ENCODE assay signal across 8 cellular contexts in genomic region chr17:40530988-40531971, GRCh38. TPM values are rescaled to one million over a fixed set of nuclear protein-coding genes. Genes with fewer than 3 reads are reported as not detected.
DNase-seq lines count a peak whose midpoint lies in the region; ATAC-seq and TF ChIP-seq lines count a peak whose summit lies in the region.
"Had no signal": no experiment of that assay in that cellular context is flagged by ENCODE, and none has a peak within 500 bp of the region (broad histone marks: within the 10 kb centered on the region; RNA-seq: fewer than 3 reads in every experiment).

No MANE protein-coding gene starts in this region.

- intact Hi-C loops in OCI-LY7 (cut with micrococcal nuclease; ENCODE audit: unreplicated experiment), result loop anchor here (5.0 kb wide), 1 partner anchor 229 kb away; no protein-coding TSS in a partner anchor
- intact Hi-C loops in right lobe of liver (cut with DNase I), result loop anchor here (10.0 kb wide), 2 partner anchors 66 to 86 kb away; partner anchors contain the start of gene IGFBP4 (in 1 of the 2)

- H3K27ac Mint-ChIP-seq in naive thymus-derived CD8-positive, alpha-beta T cell, result peak overlapping the region in 9 of 10 donors; percentile 18 to 96 (median 77)

- H3K27me3 Mint-ChIP-seq in activated T-cell treated with anti-CD3 and anti-CD28 coated beads, Interleukin-2, amount 50 U/mL, for 4 hours (ENCODE audit: low read depth), result no peaks in the 10 kb centered on the region
- peaks cover 0 to 3% (median 0%) of the 10 kb centered on the region in 5 donors for H3K27me3 Mint-ChIP-seq in naive thymus-derived CD8-positive, alpha-beta T cell

- peak overlapping the region; percentile 61 for H3K4me3 Mint-ChIP-seq in activated T-cell treated with anti-CD3 and anti-CD28 coated beads, Interleukin-2, amount 50 U/mL, for 4 hours
- H3K4me3 Mint-ChIP-seq in naive thymus-derived CD8-positive, alpha-beta T cell, result peak overlapping the region in 9 of 10 donors; percentile 29 to 65 (median 39)

- TF ChIP-seq CTCF in OCI-LY7 (conservative IDR thresholded peaks at IDR 0.05; ENCODE audit: low read length) (no peak), right lobe of liver (IDR thresholded peaks at IDR 0.05) (no peak)

- no peaks in the 10 kb centered on the region for H3K36me3 ChIP-seq in OCI-LY7 (ENCODE audit: insufficient read depth, low read length)
- H3K36me3 ChIP-seq in subcutaneous abdominal adipose tissue (ENCODE audit: control insufficient read depth in 5 of 5, insufficient read depth in 5 of 5, low read length in 5 of 5), result no peaks in the 10 kb centered on the region
- H3K36me3 ChIP-seq in right lobe of liver, result no peaks in the 10 kb centered on the region
- H3K36me3 ChIP-seq: stomach had no signal

- BruUV-seq in OCI-LY7 (replicated peaks; lab: Mats Ljungman, UMichigan), result no TSS peak

- POLR2A ChIA-PET in OCI-LY7 (lab: Charles Lee), result interaction anchor here (0.9 to 1.4 kb wide), 3 partner anchors 17 to 114 kb away, joined by 3 to 5 read pairs (median 4); partner anchors contain the start of gene TOP2A
- POLR2A ChIA-PET in naive thymus-derived CD8-positive, alpha-beta T cell (lab: Charles Lee), result interaction anchor here (0.6 to 34.1 kb wide), 17 partner anchors 8 to 174 kb away, joined by 3 to 1289 read pairs (median 5); partner anchors contain the start of genes CCR7 and IGFBP4

- H3K27me3 ChIP-seq in subcutaneous abdominal adipose tissue (ENCODE audit: control insufficient read depth in 5 of 5, insufficient read depth in 4 of 5, low read length in 5 of 5), result no peaks in the 10 kb centered on the region
- no peaks in the 10 kb centered on the region for H3K27me3 ChIP-seq in right lobe of liver
- H3K27me3 ChIP-seq: stomach had no signal

- peak; percentile 32 for DNase-seq in OCI-LY7 (ENCODE audit: low spot score)
- DNase-seq in activated T-cell treated with anti-CD3 and anti-CD28 coated beads, Interleukin-2, amount 50 U/mL, for 4 hours, result peak; percentile 74
- DNase-seq in naive thymus-derived CD8-positive, alpha-beta T cell, result peak; percentile 48 to 88 (median 61)
- DNase-seq in NOMO-1 (lab: John Stamatoyannopoulos, UW; ENCODE audit: unreplicated experiment in 2 of 2), result no peak
- no peak for DNase-seq in right lobe of liver
- DNase-seq: stomach had no signal

- CTCF ChIA-PET in OCI-LY7 (lab: Charles Lee; ENCODE audit: unreplicated experiment), result interaction anchor here (2.7 kb wide), 1 partner anchor 29 kb away, joined by 15 read pairs; no protein-coding TSS in a partner anchor

- peak overlapping the region; percentile 41; the same call in 1 of the 2 replicates for H3K4me2 ChIP-seq in OCI-LY7 (ENCODE audit: low read length)

- H3K27ac ChIP-seq in OCI-LY7 (ENCODE audit: low read depth, low read length, poor library complexity, severe bottlenecking) (no peak overlapping the region), subcutaneous abdominal adipose tissue (ENCODE audit: low read depth, low read length) (peak overlapping the region; percentile 66), right lobe of liver (no peak overlapping the region)

- peaks cover 2% of the 10 kb centered on the region for H3K36me3 Mint-ChIP-seq in activated T-cell treated with anti-CD3 and anti-CD28 coated beads, Interleukin-2, amount 50 U/mL, for 4 hours (ENCODE audit: insufficient read depth)
- H3K36me3 Mint-ChIP-seq in naive thymus-derived CD8-positive, alpha-beta T cell, result peaks cover 0 to 3% (median under 1%) of the 10 kb centered on the region in 3 donors

- no peak for TF ChIP-seq POLR2A in right lobe of liver (IDR thresholded peaks at IDR 0.05)

- H4K20me1 ChIP-seq in OCI-LY7 (ENCODE audit: insufficient read depth, low read length), result no peaks in the 10 kb centered on the region

- peaks cover 70% of the 10 kb centered on the region for H3K4me1 Mint-ChIP-seq in activated T-cell treated with anti-CD3 and anti-CD28 coated beads, Interleukin-2, amount 50 U/mL, for 4 hours (ENCODE audit: low read depth)
- peaks cover 34 to 78% (median 69%) of the 10 kb centered on the region in 4 donors for H3K4me1 Mint-ChIP-seq in naive thymus-derived CD8-positive, alpha-beta T cell

- no peaks in the 10 kb centered on the region for H3K9me2 ChIP-seq in OCI-LY7 (ENCODE audit: insufficient read depth, low read length)

- no peak overlapping the region for H2AFZ ChIP-seq in OCI-LY7 (ENCODE audit: low read length)

- peak; percentile 79 to 81 for ATAC-seq in activated T-cell treated with anti-CD3 and anti-CD28 coated beads, Interleukin-2, amount 50 U/mL, for 4 hours
- ATAC-seq in naive thymus-derived CD8-positive, alpha-beta T cell, result peak; percentile 8 to 20
- ATAC-seq in right lobe of liver (no peak), GM19395 (IDR thresholded peaks at IDR 0.05; ENCODE audit: unreplicated experiment) (no peak)

- H3K4me3 ChIP-seq in OCI-LY7 (ENCODE audit: low read depth, low read length, poor library complexity, severe bottlenecking) (no peak overlapping the region), subcutaneous abdominal adipose tissue (ENCODE audit: low read depth in 1 of 5, low read length in 5 of 5) (no peak overlapping the region), right lobe of liver (no peak overlapping the region)
- H3K4me3 ChIP-seq: stomach had no signal

- no peak overlapping the region for H3K9ac ChIP-seq in subcutaneous abdominal adipose tissue (ENCODE audit: low read length in 5 of 5)

- H3K9me3 ChIP-seq in OCI-LY7 (ENCODE audit: low read length) (0 out of 2 replicates have a peak, but pooled peaks cover under 1% of the 10 kb centered on the region), subcutaneous abdominal adipose tissue (ENCODE audit: control insufficient read depth in 5 of 5, low read length in 5 of 5) (no peaks in the 10 kb centered on the region), right lobe of liver (no peaks in the 10 kb centered on the region)
- H3K9me3 ChIP-seq: stomach had no signal

- WGBS in right lobe of liver (ENCODE audit: insufficient coverage, low coverage, low lambda C conversion rate, missing lambda C conversion rate), result 82% methylated on average over 7 of the region's 15 CpGs

- no peaks in the 10 kb centered on the region for H3K9me3 Mint-ChIP-seq in activated T-cell treated with anti-CD3 and anti-CD28 coated beads, Interleukin-2, amount 50 U/mL, for 4 hours
- peaks cover 0 to 9% (median 0%) of the 10 kb centered on the region in 9 donors for H3K9me3 Mint-ChIP-seq in naive thymus-derived CD8-positive, alpha-beta T cell

- H3K79me2 ChIP-seq in OCI-LY7 (ENCODE audit: insufficient read depth, low read depth, low read length), result no peaks in the 10 kb centered on the region

- H3K4me1 ChIP-seq in OCI-LY7 (ENCODE audit: insufficient read depth, low read length, poor library complexity, severe bottlenecking) (peaks cover 20% of the 10 kb centered on the region), subcutaneous abdominal adipose tissue (ENCODE audit: control insufficient read depth in 5 of 5, insufficient read depth in 5 of 5, low read length in 5 of 5) (peaks cover 15 to 42% (median 28%) of the 10 kb centered on the region in 5 donors), right lobe of liver (peaks cover 0 to 5% (median 2%) of the 10 kb centered on the region in 4 donors)

RNA-seq across cellular contexts. Expression of gene TNS4, which starts 29.9 kb away (rescaled TPM):
- 0.18 and 0.22 TPM in 2 replicates for total RNA-seq in OCI-LY7 (2014; rRNA removed; shearing (Covaris generic))
- total RNA-seq in OCI-LY7 (2022) (0.66 and 0.97 TPM in 2 replicates), right lobe of liver (not detected)
- 1 to 10 TPM; 3.9 to 4.7 (median 4.1) TPM for total RNA-seq in activated T-cell treated with anti-CD3 and anti-CD28 coated beads, Interleukin-2, amount 50 U/mL, for 4 hours
- not detected for total RNA-seq in naive thymus-derived CD8-positive, alpha-beta T cell
- not detected for polyA plus RNA-seq in naive thymus-derived CD8-positive, alpha-beta T cell

RNA-seq across cellular contexts. Expression of gene CCR7, which starts 34.0 kb away (rescaled TPM):
- 1.8 and 2.3 TPM in 2 replicates for total RNA-seq in OCI-LY7 (2014; rRNA removed; shearing (Covaris generic))
- 0.48 TPM in 1 of 2 replicates, not detected in the other for total RNA-seq in OCI-LY7 (2022)
- 100 to 1,000 TPM in 2 of 3 donors, 10 to 100 TPM in 1; 77.3 to 109 (median 108) TPM for total RNA-seq in activated T-cell treated with anti-CD3 and anti-CD28 coated beads, Interleukin-2, amount 50 U/mL, for 4 hours
- total RNA-seq in naive thymus-derived CD8-positive, alpha-beta T cell, result 100 to 1,000 TPM; 571 to 574 TPM
- 1,000 to 10,000 TPM in 2 of 3 donors, 100 to 1,000 TPM in 1; 897 to 2,008 (median 1,531) TPM for polyA plus RNA-seq in naive thymus-derived CD8-positive, alpha-beta T cell
- total RNA-seq in right lobe of liver, result under 1 TPM in 4 of 6 experiments, not detected in 2; 0.12 to 0.58 (median 0.28) TPM

Comparison
In these comparisons a context has a peak if more than half of its experiments do, and no peak if none do; other contexts are left out.
1. DNase-seq: peak in OCI-LY7 (single experiment), activated T-cell treated with anti-CD3 and anti-CD28 coated beads, Interleukin-2, amount 50 U/mL, for 4 hours (single experiment) and naive thymus-derived CD8-positive, alpha-beta T cell (10 of 10); none in NOMO-1 (0 of 2) and right lobe of liver (0 of 3).
2. ATAC-seq: peak in activated T-cell treated with anti-CD3 and anti-CD28 coated beads, Interleukin-2, amount 50 U/mL, for 4 hours (2 of 2) and naive thymus-derived CD8-positive, alpha-beta T cell (2 of 2); none in right lobe of liver (0 of 4) and GM19395 (single experiment).
3. RNA of gene CCR7, which starts 34.0 kb away (total RNA-seq): 571 to 574 TPM in naive thymus-derived CD8-positive, alpha-beta T cell and 77.3 to 109 TPM in activated T-cell treated with anti-CD3 and anti-CD28 coated beads, Interleukin-2, amount 50 U/mL, for 4 hours; 0.48 to 2.3 TPM in OCI-LY7 and 0.12 to 0.58 TPM in right lobe of liver; every median in the first group is over 10 times any median in the second.